ENCODE assay signal across 1 cellular context in the genomic region with DNA sequence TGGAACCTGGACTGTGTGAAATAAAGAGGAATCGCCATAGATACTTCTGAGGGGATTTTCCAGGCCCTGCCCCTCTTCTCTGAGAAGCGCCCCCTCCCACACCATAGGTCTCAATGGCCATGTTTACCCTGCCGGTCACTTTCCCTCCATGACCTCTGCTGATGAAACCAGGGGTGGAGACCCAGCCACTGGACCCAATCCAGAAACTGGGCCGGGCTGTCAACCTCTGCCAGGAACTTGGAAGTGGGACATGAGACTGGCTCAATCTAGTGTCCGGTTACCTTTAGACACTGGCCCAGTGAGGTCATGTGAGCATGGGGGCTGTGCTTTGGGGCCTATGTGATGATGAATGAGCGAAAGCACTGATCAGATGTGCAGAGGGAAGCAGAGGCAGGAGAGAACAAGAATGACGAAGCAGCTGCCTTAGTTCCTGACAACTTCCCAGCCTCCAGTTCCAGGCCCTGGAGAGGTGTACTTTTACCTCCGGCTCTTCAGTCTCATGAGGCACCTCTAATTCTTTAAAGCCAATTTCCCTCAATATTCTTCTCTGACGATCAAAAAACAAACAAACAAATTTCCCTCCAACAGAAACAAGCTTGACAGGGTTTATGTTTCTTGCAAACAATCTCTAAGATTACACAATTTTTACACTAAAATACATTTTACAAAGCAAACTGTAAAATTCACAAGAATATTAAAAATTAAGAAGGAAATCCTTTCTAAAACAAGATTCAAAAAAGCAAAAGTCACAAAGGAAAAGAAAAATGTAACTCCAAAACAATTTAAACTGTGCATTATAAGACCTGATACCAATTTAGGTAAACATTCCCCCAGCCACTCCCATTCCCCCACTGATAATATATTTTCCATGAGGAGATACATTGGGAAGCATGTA.
TF ChIP-seq lines count a peak whose summit lies in the region.

No MANE protein-coding gene starts in this region.

TF ChIP-seq in K562, 482 proteins besides CTCF, POLR2A, EP300 and RAD21 (continued from another document and continues in another):
- TF ChIP-seq ZNF280A (IDR thresholded peaks at IDR 0.05; ENCODE audit: low read depth, partially characterized antibody) (no peak), ATF2 (CRISPR knock-in tag; IDR thresholded peaks at IDR 0.05) (no peak), ZNF583 (CRISPR knock-in tag; IDR thresholded peaks at IDR 0.05) (no peak), HIVEP1 (CRISPR knock-in tag; IDR thresholded peaks at IDR 0.05) (no peak), NFE2L1 (tag; IDR thresholded peaks at IDR 0.05; ENCODE audit: borderline replicate concordance, low read depth) (no peak), TOE1 (IDR thresholded peaks at IDR 0.05; ENCODE audit: borderline replicate concordance) (peak; percentile 91), TOE1 (CRISPR knock-in tag; IDR thresholded peaks at IDR 0.05; ENCODE audit: borderline replicate concordance, low read depth) (no peak), ZNF445 (CRISPR knock-in tag; IDR thresholded peaks at IDR 0.05; ENCODE audit: low read depth) (no peak), NCOA2 (IDR thresholded peaks at IDR 0.05; ENCODE audit: partially characterized antibody in 2 of 2) (no peak), CHCHD3 (CRISPR knock-in tag; IDR thresholded peaks at IDR 0.05) (no peak), NRF1 (conservative IDR thresholded peaks at IDR 0.05 in 1 of 2, IDR thresholded peaks at IDR 0.05 in 1 of 2) (peak; percentile 61 to 72; a peak in 3 of 4 replicates), ZNF263 (CRISPR knock-in tag; IDR thresholded peaks at IDR 0.05; ENCODE audit: borderline replicate concordance) (no peak), ELF4 (CRISPR knock-in tag; IDR thresholded peaks at IDR 0.05) (no peak; the same call in 1 of the 2 replicates), ETS2 (tag; IDR thresholded peaks at IDR 0.05; ENCODE audit: borderline replicate concordance, poor library complexity, severe bottlenecking) (no peak), HCFC1 (IDR thresholded peaks at IDR 0.05; ENCODE audit: low read depth, low read length) (no peak), SNIP1 (IDR thresholded peaks at IDR 0.05; ENCODE audit: low read depth) (no peak), ZNF592 (IDR thresholded peaks at IDR 0.05) (peak; percentile 88), ZFP91 (CRISPR knock-in tag; IDR thresholded peaks at IDR 0.05) (0 out of 2 replicates have a peak, but pooled peaks have one; percentile 48), THAP12 (CRISPR knock-in tag; IDR thresholded peaks at IDR 0.05) (no peak), MEF2A (IDR thresholded peaks at IDR 0.05; ENCODE audit: control insufficient read depth, low read depth, low read length) (no peak), ESRRA (IDR thresholded peaks at IDR 0.05; ENCODE audit: borderline replicate concordance, low read depth) (peak; percentile 87), FOXA3 (CRISPR knock-in tag; conservative IDR thresholded peaks at IDR 0.05 in 1 of 2, IDR thresholded peaks at IDR 0.05 in 1 of 2) (peak; percentile 80 to 81), MLX (CRISPR knock-in tag; conservative IDR thresholded peaks at IDR 0.05) (no peak), ZNF311 (CRISPR knock-in tag; IDR thresholded peaks at IDR 0.05) (no peak), GABPB1 (CRISPR knock-in tag; IDR thresholded peaks at IDR 0.05) (no peak), CREM (IDR thresholded peaks at IDR 0.05; ENCODE audit: low read depth) (peak; percentile 81), ZNF785 (CRISPR knock-in tag; IDR thresholded peaks at IDR 0.05) (no peak), ZBTB8A (IDR thresholded peaks at IDR 0.05; ENCODE audit: partially characterized antibody) (no peak), CREB1 (IDR thresholded peaks at IDR 0.05) (peak; percentile 68; the same call in 1 of the 2 replicates), CREB1 (CRISPR knock-in tag; IDR thresholded peaks at IDR 0.05) (0 out of 2 replicates have a peak, but pooled peaks have one; percentile 37), RFX1 (IDR thresholded peaks at IDR 0.05) (no peak), PHF8 (IDR thresholded peaks at IDR 0.05; ENCODE audit: borderline replicate concordance, low read length) (peak; percentile 32; the same call in 1 of the 2 replicates), ZNF347 (CRISPR knock-in tag; IDR thresholded peaks at IDR 0.05; ENCODE audit: low read depth) (no peak), EP400 (IDR thresholded peaks at IDR 0.05) (peak; percentile 84), JUN (IDR thresholded peaks at IDR 0.05; ENCODE audit: borderline replicate concordance, low read depth, low read length) (peak; percentile 33; the same call in 1 of the 2 replicates), JUN (CRISPR knock-in tag; IDR thresholded peaks at IDR 0.05; ENCODE audit: borderline replicate concordance) (no peak), ZNF609 (CRISPR knock-in tag; IDR thresholded peaks at IDR 0.05; ENCODE audit: borderline replicate concordance) (no peak), ARID2 (IDR thresholded peaks at IDR 0.05) (no peak)
- TF ChIP-seq, protein P1, sequence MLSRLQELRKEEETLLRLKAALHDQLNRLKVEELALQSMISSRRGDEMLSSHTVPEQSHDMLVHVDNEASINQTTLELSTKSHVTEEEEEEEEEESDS (CRISPR knock-in tag; IDR thresholded peaks at IDR 0.05) = no peak
- TF ChIP-seq, protein P2, sequence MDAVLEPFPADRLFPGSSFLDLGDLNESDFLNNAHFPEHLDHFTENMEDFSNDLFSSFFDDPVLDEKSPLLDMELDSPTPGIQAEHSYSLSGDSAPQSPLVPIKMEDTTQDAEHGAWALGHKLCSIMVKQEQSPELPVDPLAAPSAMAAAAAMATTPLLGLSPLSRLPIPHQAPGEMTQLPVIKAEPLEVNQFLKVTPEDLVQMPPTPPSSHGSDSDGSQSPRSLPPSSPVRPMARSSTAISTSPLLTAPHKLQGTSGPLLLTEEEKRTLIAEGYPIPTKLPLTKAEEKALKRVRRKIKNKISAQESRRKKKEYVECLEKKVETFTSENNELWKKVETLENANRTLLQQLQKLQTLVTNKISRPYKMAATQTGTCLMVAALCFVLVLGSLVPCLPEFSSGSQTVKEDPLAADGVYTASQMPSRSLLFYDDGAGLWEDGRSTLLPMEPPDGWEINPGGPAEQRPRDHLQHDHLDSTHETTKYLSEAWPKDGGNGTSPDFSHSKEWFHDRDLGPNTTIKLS (IDR thresholded peaks at IDR 0.05; ENCODE audit: borderline replicate concordance, low read depth) = peak; percentile 49; the same call in 1 of the 2 replicates
